ENCODE assay signal across 18 cellular contexts in genomic region chr10:42992156-42992956, GRCh38.
DNase-seq lines count a peak whose midpoint lies in the region; ATAC-seq and TF ChIP-seq lines count a peak whose summit lies in the region.
"Had no signal": no experiment of that assay in that cellular context is flagged by ENCODE, and none has a peak within 500 bp of the region (broad histone marks: within the 10 kb centered on the region; RNA-seq: fewer than 3 reads in every experiment).

No MANE protein-coding gene starts in this region.

- H3K4me3 ChIP-seq in RWPE2 (ENCODE audit: severe bottlenecking) = no peak overlapping the region
- H3K4me3 ChIP-seq in spleen = no peak overlapping the region
- H3K4me3 ChIP-seq: A549 had no signal

- intact Hi-C loops in spleen (cut with DNase I; ENCODE audit: low total_unique reads) = no loop called here

- no peak overlapping the region for H3K27ac Mint-ChIP-seq in activated CD8-positive, alpha-beta memory T cell treated with anti-CD3 and anti-CD28 coated beads, Interleukin-2, amount 10 ng/mL, durations not matched to agents 7 days and 5 days
- H3K27ac Mint-ChIP-seq: B cell had no signal

- H3K9me3 ChIP-seq in RWPE2 (ENCODE audit: severe bottlenecking) = no peaks in the 10 kb centered on the region
- no peaks in the 10 kb centered on the region for H3K9me3 ChIP-seq in spleen
- H3K9me3 ChIP-seq: A549 had no signal

- CTCF ChIA-PET in activated CD8-positive, alpha-beta memory T cell treated with anti-CD3 and anti-CD28 coated beads, Interleukin-2, amount 10 ng/mL, durations not matched to agents 7 days and 5 days (lab: Charles Lee) = no interaction called here

- WGBS in spleen, 5 donors = 82 to 95% (median 89%) methylated on average over 9 to 12 of the region's 12 CpGs

- TF ChIP-seq CTCF in RWPE2 (IDR thresholded peaks at IDR 0.05; ENCODE audit: poor library complexity, severe bottlenecking) = no peak
- no peak for TF ChIP-seq CTCF in spleen (IDR thresholded peaks at IDR 0.05 in 8 of 11, conservative IDR thresholded peaks at IDR 0.05 in 3 of 11)

- H3K27me3 Mint-ChIP-seq in activated CD8-positive, alpha-beta memory T cell treated with anti-CD3 and anti-CD28 coated beads, Interleukin-2, amount 10 ng/mL, durations not matched to agents 7 days and 5 days = peaks cover 5% of the 10 kb centered on the region
- H3K27me3 Mint-ChIP-seq: B cell had no signal

- peaks cover 5% of the 10 kb centered on the region for H3K4me1 Mint-ChIP-seq in activated CD8-positive, alpha-beta memory T cell treated with anti-CD3 and anti-CD28 coated beads, Interleukin-2, amount 10 ng/mL, durations not matched to agents 7 days and 5 days
- H3K4me1 Mint-ChIP-seq: B cell had no signal

- no peak for ATAC-seq in activated CD8-positive, alpha-beta memory T cell treated with anti-CD3 and anti-CD28 coated beads, Interleukin-2, amount 10 ng/mL, durations not matched to agents 7 days and 5 days
- ATAC-seq in RWPE2 (ENCODE audit: low read depth) = no peak
- ATAC-seq in left lobe of liver = no peak
- no peak for ATAC-seq in HG02571 (IDR thresholded peaks at IDR 0.05; ENCODE audit: unreplicated experiment)
- ATAC-seq: A549 had no signal

- peak; percentile 39 for DNase-seq in activated CD8-positive, alpha-beta memory T cell treated with anti-CD3 and anti-CD28 coated beads, Interleukin-2, amount 50 U/mL, for 48 hours
- DNase-seq in activated CD8-positive, alpha-beta memory T cell treated with anti-CD3 and anti-CD28 coated beads, Interleukin-2, amount 10 ng/mL, durations not matched to agents 7 days and 5 days = no peak
- DNase-seq in RWPE2 (ENCODE audit: low spot score) (peak; percentile 48), left lobe of liver (ENCODE audit: low spot score) (peak; percentile 35), spleen (peak; percentile 41), NCI-H510A (lab: John Stamatoyannopoulos, UW) (no peak)
- DNase-seq in activated naive CD4-positive, alpha-beta T cell treated with Interleukin-2 at 50 U/mL for 16 hours = no peak
- DNase-seq: EL, GF-D8, Karpas-422, NCI-H1417, NCI-H1694 treated with DMSO at 0.1 percent for 48 hours, NCI-H446, NCI-H526 treated with DMSO at 0.1 percent for 48 hours, SHP77 had no signal

- H3K27ac ChIP-seq in RWPE2 (ENCODE audit: poor library complexity, severe bottlenecking) (no peak overlapping the region), spleen (no peak overlapping the region)
- H3K27ac ChIP-seq: A549 had no signal

- H3K36me3 ChIP-seq in RWPE2 (ENCODE audit: low read depth) (no peaks in the 10 kb centered on the region), spleen (no peaks in the 10 kb centered on the region)

- H3K9me3 Mint-ChIP-seq in activated CD8-positive, alpha-beta memory T cell treated with anti-CD3 and anti-CD28 coated beads, Interleukin-2, amount 10 ng/mL, durations not matched to agents 7 days and 5 days (ENCODE audit: low read depth) = no peaks in the 10 kb centered on the region

- H3K27me3 ChIP-seq in RWPE2 (ENCODE audit: insufficient read depth, poor library complexity, severe bottlenecking) (no peaks in the 10 kb centered on the region), spleen (replicated peaks in 1 of 7) (no peaks in the 10 kb centered on the region)

- H3K4me3 Mint-ChIP-seq in activated CD8-positive, alpha-beta memory T cell treated with anti-CD3 and anti-CD28 coated beads, Interleukin-2, amount 10 ng/mL, durations not matched to agents 7 days and 5 days = no peak overlapping the region
- H3K4me3 Mint-ChIP-seq: B cell had no signal

- no peaks in the 10 kb centered on the region for H3K36me3 Mint-ChIP-seq in activated CD8-positive, alpha-beta memory T cell treated with anti-CD3 and anti-CD28 coated beads, Interleukin-2, amount 10 ng/mL, durations not matched to agents 7 days and 5 days

- TF ChIP-seq POLR2A in spleen (IDR thresholded peaks at IDR 0.05) = no peak

- no peaks in the 10 kb centered on the region for H3K4me1 ChIP-seq in RWPE2 (ENCODE audit: insufficient read depth, poor library complexity, severe bottlenecking)
- H3K4me1 ChIP-seq in spleen = peaks cover 0 to 3% (median 0%) of the 10 kb centered on the region in 6 donors
- H3K4me1 ChIP-seq: A549 had no signal

Comparison
In these comparisons a context has a peak if more than half of its experiments do, and no peak if none do; other contexts are left out.
1. DNase-seq: peak in activated CD8-positive, alpha-beta memory T cell treated with anti-CD3 and anti-CD28 coated beads, Interleukin-2, amount 50 U/mL, for 48 hours (single experiment), RWPE2 (single experiment), left lobe of liver (single experiment) and spleen (single experiment); none in activated CD8-positive, alpha-beta memory T cell treated with anti-CD3 and anti-CD28 coated beads, Interleukin-2, amount 10 ng/mL, durations not matched to agents 7 days and 5 days (single experiment), activated naive CD4-positive, alpha-beta T cell treated with Interleukin-2 at 50 U/mL for 16 hours (single experiment) and NCI-H510A (single experiment).